ENCODE assay signal across 12 cellular contexts in the genomic region with DNA sequence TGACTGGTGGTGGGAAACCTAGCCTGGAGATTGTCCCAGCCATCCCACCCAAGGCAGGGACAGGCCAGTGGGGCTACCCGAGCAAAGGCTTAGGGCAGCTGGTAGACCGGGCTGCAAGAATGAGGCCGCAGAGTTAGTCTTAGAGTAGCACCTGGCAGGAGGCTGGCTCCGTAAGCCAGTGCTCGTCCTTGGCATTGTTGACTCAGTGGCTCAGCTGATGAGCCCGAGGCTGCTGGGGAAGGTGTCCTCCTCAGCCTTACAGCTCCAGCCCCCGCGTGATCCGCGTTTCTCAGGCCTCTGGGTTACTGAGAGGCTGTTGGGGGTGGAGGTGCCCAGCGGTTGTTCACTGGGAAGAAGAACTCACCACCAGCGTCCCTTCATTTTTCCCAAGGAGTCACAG. TPM values are rescaled to one million over a fixed set of nuclear protein-coding genes. Genes with fewer than 3 reads are reported as not detected.
DNase-seq lines count a peak whose midpoint lies in the region; ATAC-seq and TF ChIP-seq lines count a peak whose summit lies in the region.
"Had no signal": no experiment of that assay in that cellular context is flagged by ENCODE, and none has a peak within 500 bp of the region (broad histone marks: within the 10 kb centered on the region; RNA-seq: fewer than 3 reads in every experiment).

No MANE protein-coding gene starts in this region.

- H3K4me3 Mint-ChIP-seq in activated CD4-positive, alpha-beta memory T cell treated with anti-CD3 and anti-CD28 coated beads for 36 hours = no peak overlapping the region
- H3K4me3 Mint-ChIP-seq in activated CD4-positive, alpha-beta memory T cell treated with anti-CD3 and anti-CD28 coated beads, Interleukin-2, amount 10 ng/mL, durations not matched to agents 7 days and 5 days = no peak overlapping the region
- H3K4me3 Mint-ChIP-seq: WTC11 had no signal

- CTCF ChIA-PET in activated CD4-positive, alpha-beta memory T cell treated with anti-CD3 and anti-CD28 coated beads for 36 hours (lab: Charles Lee) = interaction anchor here (0.8 to 2.0 kb wide), 4 partner anchors 9 to 131 kb away, joined by 3 to 5 read pairs (median 4); no protein-coding TSS in a partner anchor
- CTCF ChIA-PET in activated CD4-positive, alpha-beta memory T cell treated with anti-CD3 and anti-CD28 coated beads, Interleukin-2, amount 10 ng/mL, durations not matched to agents 7 days and 5 days (lab: Charles Lee) = interaction anchor here (1.6 kb wide), 1 partner anchor 8 kb away, joined by 11 read pairs; no protein-coding TSS in a partner anchor

- H3K4me1 Mint-ChIP-seq in activated CD4-positive, alpha-beta memory T cell treated with anti-CD3 and anti-CD28 coated beads for 36 hours (ENCODE audit: low read depth) = peaks cover 54% of the 10 kb centered on the region
- H3K4me1 Mint-ChIP-seq in activated CD4-positive, alpha-beta memory T cell treated with anti-CD3 and anti-CD28 coated beads, Interleukin-2, amount 10 ng/mL, durations not matched to agents 7 days and 5 days = peaks cover 47% of the 10 kb centered on the region

- H3K4me3 ChIP-seq in Jurkat, Clone E6-1 (ENCODE audit: low read length) = peak overlapping the region; percentile 28
- H3K4me3 ChIP-seq in body of pancreas (no peak overlapping the region), gastrocnemius medialis (no peak overlapping the region), lower lobe of right lung (no peak overlapping the region)
- H3K4me3 ChIP-seq: skin epidermis had no signal

- no peaks in the 10 kb centered on the region for H3K27me3 Mint-ChIP-seq in activated CD4-positive, alpha-beta memory T cell treated with anti-CD3 and anti-CD28 coated beads for 36 hours
- H3K27me3 Mint-ChIP-seq in activated CD4-positive, alpha-beta memory T cell treated with anti-CD3 and anti-CD28 coated beads, Interleukin-2, amount 10 ng/mL, durations not matched to agents 7 days and 5 days = no peaks in the 10 kb centered on the region
- H3K27me3 Mint-ChIP-seq: activated naive CD8-positive, alpha-beta T cell had no signal

- H3K9me3 ChIP-seq in body of pancreas = no peaks in the 10 kb centered on the region
- no peaks in the 10 kb centered on the region for H3K9me3 ChIP-seq in gastrocnemius medialis
- no peaks in the 10 kb centered on the region for H3K9me3 ChIP-seq in lower lobe of right lung

- WGBS in body of pancreas, 2 donors = 30 to 35% methylated on average over 2 to 12 of the region's 12 CpGs

- no peak for DNase-seq in activated CD4-positive, alpha-beta memory T cell treated with anti-CD3 and anti-CD28 coated beads for 36 hours
- DNase-seq in activated CD4-positive, alpha-beta memory T cell treated with anti-CD3 and anti-CD28 coated beads, Interleukin-2, amount 10 ng/mL, durations not matched to agents 7 days and 5 days = no peak
- DNase-seq in Jurkat, Clone E6-1 (ENCODE audit: low read depth, low spot score) = peak; percentile 15
- peak in 3 of 4 donors; percentile 28 to 40 (median 31) for DNase-seq in body of pancreas
- DNase-seq in gastrocnemius medialis = no peak
- DNase-seq in SIG-M5 treated with dmso at 0.1 percent for 504 hours (lab: John Stamatoyannopoulos, UW; ENCODE audit: unreplicated experiment) = no peak
- DNase-seq in NCI-H2171 treated with DMSO at 0.1 percent for 48 hours (lab: John Stamatoyannopoulos, UW) = no peak
- no peak for DNase-seq in lower lobe of right lung

- in situ Hi-C loops in gastrocnemius medialis (cut with MboI; ENCODE audit: low sequenced_read_pairs in 4 of 4) = no loop called here

- H3K4me1 ChIP-seq in body of pancreas (peaks cover 36% of the 10 kb centered on the region), gastrocnemius medialis (peaks cover 40 to 46% of the 10 kb centered on the region in 2 donors), lower lobe of right lung (peaks cover 53% of the 10 kb centered on the region)

- ATAC-seq in body of pancreas = peak; percentile 41
- no peak for ATAC-seq in gastrocnemius medialis
- no peak for ATAC-seq in lower lobe of right lung

- TF ChIP-seq CTCF in body of pancreas (IDR thresholded peaks at IDR 0.05) = no peak
- TF ChIP-seq CTCF in gastrocnemius medialis (IDR thresholded peaks at IDR 0.05 in 4 of 5, conservative IDR thresholded peaks at IDR 0.05 in 1 of 5) = no peak
- TF ChIP-seq CTCF in lower lobe of right lung (IDR thresholded peaks at IDR 0.05) = no peak

- H3K27me3 ChIP-seq in body of pancreas (no peaks in the 10 kb centered on the region), gastrocnemius medialis (no peaks in the 10 kb centered on the region), lower lobe of right lung (ENCODE audit: low read depth) (no peaks in the 10 kb centered on the region)

- no peaks in the 10 kb centered on the region for H3K9me3 Mint-ChIP-seq in activated CD4-positive, alpha-beta memory T cell treated with anti-CD3 and anti-CD28 coated beads for 36 hours
- no peaks in the 10 kb centered on the region for H3K9me3 Mint-ChIP-seq in activated CD4-positive, alpha-beta memory T cell treated with anti-CD3 and anti-CD28 coated beads, Interleukin-2, amount 10 ng/mL, durations not matched to agents 7 days and 5 days
- H3K9me3 Mint-ChIP-seq: WTC11 had no signal

- intact Hi-C loops in activated CD4-positive, alpha-beta memory T cell treated with anti-CD3 and anti-CD28 coated beads for 36 hours (cut with micrococcal nuclease) = no loop called here
- intact Hi-C loops in body of pancreas (cut with DNase I) (no loop called here), gastrocnemius medialis (cut with DNase I; ENCODE audit: low total_unique reads) (no loop called here), lower lobe of right lung (cut with DNase I) (no loop called here)

- H3K36me3 ChIP-seq in body of pancreas (replicated peaks in 1 of 2; ENCODE audit: insufficient read depth in 1 of 2, low read depth in 2 of 2) = no peaks in the 10 kb centered on the region
- H3K36me3 ChIP-seq in gastrocnemius medialis = no peaks in the 10 kb centered on the region
- no peaks in the 10 kb centered on the region for H3K36me3 ChIP-seq in lower lobe of right lung

- peak overlapping the region; percentile 47 for H3K27ac Mint-ChIP-seq in activated CD4-positive, alpha-beta memory T cell treated with anti-CD3 and anti-CD28 coated beads for 36 hours
- no peak overlapping the region for H3K27ac Mint-ChIP-seq in activated CD4-positive, alpha-beta memory T cell treated with anti-CD3 and anti-CD28 coated beads, Interleukin-2, amount 10 ng/mL, durations not matched to agents 7 days and 5 days
- H3K27ac Mint-ChIP-seq: activated naive CD8-positive, alpha-beta T cell had no signal

- no peak overlapping the region for H3K27ac ChIP-seq in body of pancreas
- H3K27ac ChIP-seq in gastrocnemius medialis = peak overlapping the region in 3 of 4 donors; percentile 43 to 74 (median 56)
- H3K27ac ChIP-seq in lower lobe of right lung = no peak overlapping the region
- H3K27ac ChIP-seq: C4-2B had no signal

- no peaks in the 10 kb centered on the region for H3K36me3 Mint-ChIP-seq in activated CD4-positive, alpha-beta memory T cell treated with anti-CD3 and anti-CD28 coated beads for 36 hours
- no peaks in the 10 kb centered on the region for H3K36me3 Mint-ChIP-seq in activated CD4-positive, alpha-beta memory T cell treated with anti-CD3 and anti-CD28 coated beads, Interleukin-2, amount 10 ng/mL, durations not matched to agents 7 days and 5 days (ENCODE audit: low read depth)
- H3K36me3 Mint-ChIP-seq: activated naive CD8-positive, alpha-beta T cell; WTC11 had no signal

- no peak for TF ChIP-seq POLR2A in body of pancreas (IDR thresholded peaks at IDR 0.05)
- no peak for TF ChIP-seq POLR2A in gastrocnemius medialis (IDR thresholded peaks at IDR 0.05)

- POLR2A ChIA-PET in activated CD4-positive, alpha-beta memory T cell treated with anti-CD3 and anti-CD28 coated beads for 36 hours (lab: Charles Lee) = interaction anchor here (0.7 kb wide), 1 partner anchor 25 kb away, joined by 3 read pairs; no protein-coding TSS in a partner anchor
- POLR2A ChIA-PET in activated CD4-positive, alpha-beta memory T cell treated with anti-CD3 and anti-CD28 coated beads, Interleukin-2, amount 10 ng/mL, durations not matched to agents 7 days and 5 days (lab: Charles Lee) = interaction anchor here (1.2 to 2.7 kb wide), 2 partner anchors 15 to 25 kb away, joined by 3 to 10 read pairs; partner anchors contain the start of gene PPP1R37

RNA-seq across cellular contexts. Expression of gene PPP1R37, which starts 24.7 kb away (rescaled TPM):
- total RNA-seq in activated CD4-positive, alpha-beta memory T cell treated with anti-CD3 and anti-CD28 coated beads for 36 hours = 10 to 100 TPM; 12.7 to 13.1 TPM
- 10 to 100 TPM; 16.3 to 16.4 TPM for total RNA-seq in activated CD4-positive, alpha-beta memory T cell treated with anti-CD3 and anti-CD28 coated beads, Interleukin-2, amount 10 ng/mL, durations not matched to agents 7 days and 5 days
- polyA plus RNA-seq in Jurkat, Clone E6-1 (2012; ENCODE audit: insufficient read depth, insufficient read length) = 16.6 TPM
- total RNA-seq in body of pancreas (10 to 100 TPM; 16.6 to 49.8 TPM), gastrocnemius medialis (10 to 100 TPM; 30.5 to 51.1 (median 39.7) TPM), lower lobe of right lung (29.1 TPM)

RNA-seq across cellular contexts. Expression of gene GEMIN7, which starts 38.6 kb away (rescaled TPM):
- 10 to 100 TPM; 29.8 to 30.1 TPM for total RNA-seq in activated CD4-positive, alpha-beta memory T cell treated with anti-CD3 and anti-CD28 coated beads for 36 hours
- total RNA-seq in activated CD4-positive, alpha-beta memory T cell treated with anti-CD3 and anti-CD28 coated beads, Interleukin-2, amount 10 ng/mL, durations not matched to agents 7 days and 5 days = 10 to 100 TPM; 31.7 to 35.5 TPM
- polyA plus RNA-seq in Jurkat, Clone E6-1 (2012; ENCODE audit: insufficient read depth, insufficient read length) = 31.6 TPM
- 10 to 100 TPM; 15.8 to 19.5 TPM for total RNA-seq in body of pancreas
- 10 to 100 TPM; 18.6 to 33.4 (median 27.9) TPM for total RNA-seq in gastrocnemius medialis
- 16.1 TPM for total RNA-seq in lower lobe of right lung

RNA-seq across cellular contexts. Expression of gene ZNF296, which starts 41.4 kb away (rescaled TPM):
- total RNA-seq in activated CD4-positive, alpha-beta memory T cell treated with anti-CD3 and anti-CD28 coated beads for 36 hours = 1 to 10 TPM; 3.2 to 3.6 TPM
- 1 to 10 TPM; 5.4 to 5.9 TPM for total RNA-seq in activated CD4-positive, alpha-beta memory T cell treated with anti-CD3 and anti-CD28 coated beads, Interleukin-2, amount 10 ng/mL, durations not matched to agents 7 days and 5 days
- polyA plus RNA-seq in Jurkat, Clone E6-1 (2012; ENCODE audit: insufficient read depth, insufficient read length) = not detected
- total RNA-seq in body of pancreas (under 1 TPM in 1 of 2 donors, not detected in 1; 0.26 TPM), gastrocnemius medialis (not detected), lower lobe of right lung (1.7 TPM)

RNA-seq across cellular contexts. Expression of gene NKPD1, which starts 43.1 kb away (rescaled TPM):
- under 1 TPM; 0.10 to 0.22 TPM for total RNA-seq in activated CD4-positive, alpha-beta memory T cell treated with anti-CD3 and anti-CD28 coated beads for 36 hours
- total RNA-seq in activated CD4-positive, alpha-beta memory T cell treated with anti-CD3 and anti-CD28 coated beads, Interleukin-2, amount 10 ng/mL, durations not matched to agents 7 days and 5 days = under 1 TPM; 0.10 to 0.15 TPM
- polyA plus RNA-seq in Jurkat, Clone E6-1 (2012; ENCODE audit: insufficient read depth, insufficient read length) = not detected
- total RNA-seq in body of pancreas (not detected), gastrocnemius medialis (under 1 TPM in 1 of 4 donors, not detected in 3; 0.16 TPM), lower lobe of right lung (not detected)

Comparison
In these comparisons a context has a peak if more than half of its experiments do, and no peak if none do; other contexts are left out.
1. DNase-seq: peak in Jurkat, Clone E6-1 (single experiment) and body of pancreas (3 of 4); none in activated CD4-positive, alpha-beta memory T cell treated with anti-CD3 and anti-CD28 coated beads for 36 hours (single experiment), activated CD4-positive, alpha-beta memory T cell treated with anti-CD3 and anti-CD28 coated beads, Interleukin-2, amount 10 ng/mL, durations not matched to agents 7 days and 5 days (single experiment), gastrocnemius medialis (0 of 2), SIG-M5 treated with dmso at 0.1 percent for 504 hours (single experiment), NCI-H2171 treated with DMSO at 0.1 percent for 48 hours (single experiment) and lower lobe of right lung (single experiment).
2. H3K27ac ChIP-seq: peak in gastrocnemius medialis (3 of 4); none in body of pancreas (0 of 4) and lower lobe of right lung (single experiment).